29 cellular contexts compared by ENCODE assay signal in genomic region chr12:3038166-3038565, GRCh38.
"Had no signal": no experiment of that assay in that cellular context is flagged by ENCODE, and none has a peak within 500 bp of the region (broad histone marks: within the 10 kb centered on the region; RNA-seq: fewer than 3 reads in every experiment).

No MANE protein-coding gene starts in this region.

- ATAC-seq: left lobe of liver; mucosa of descending colon; natural killer cell treated with Interleukin-12 subunit alpha and Interleukin-12 subunit beta and Interleukin-15 and Interleukin-18, amount 100 ng/mL, for 72 hours; right lobe of liver; stimulated activated naive B cell treated with anti-CD40 and anti-IgM and Interleukin-4, amounts not matched to agents 10 μg/mL and 1 μg/mL and 100 μg/mL, for 72 hours; stimulated activated naive CD8-positive, alpha-beta T cell treated with anti-CD3 and anti-CD28 coated beads, Interleukin-15, amount 100 ng/mL, for 72 hours had no signal

- H3K27ac ChIP-seq: esophagus squamous epithelium, ovary, right lobe of liver, thyroid gland, upper lobe of left lung had no signal

- FAIRE-seq: colon, keratinocyte, small intestine had no signal

- H3K4me3 ChIP-seq: esophagus squamous epithelium, lung, mucosa of descending colon, ovary, right lobe of liver, thyroid gland, upper lobe of left lung had no signal

- H3K4me3 Mint-ChIP-seq: immature natural killer cell; memory B cell; mesothelial cell of epicardium; naive B cell; natural killer cell treated with Interleukin-12 subunit alpha and Interleukin-12 subunit beta and Interleukin-15 and Interleukin-18, amount 100 ng/mL, for 72 hours; neural crest cell; stimulated activated naive B cell treated with anti-CD40 and anti-IgM and Interleukin-4, amounts not matched to agents 10 μg/mL and 1 μg/mL and 100 μg/mL, for 72 hours; stimulated activated naive CD8-positive, alpha-beta T cell treated with anti-CD3 and anti-CD28 coated beads, Interleukin-15, amount 100 ng/mL, for 72 hours had no signal

- H3K27ac Mint-ChIP-seq: immature natural killer cell; memory B cell; mesothelial cell of epicardium; naive B cell; natural killer cell treated with Interleukin-12 subunit alpha and Interleukin-12 subunit beta and Interleukin-15 and Interleukin-18, amount 100 ng/mL, for 72 hours; stimulated activated naive B cell treated with anti-CD40 and anti-IgM and Interleukin-4, amounts not matched to agents 10 μg/mL and 1 μg/mL and 100 μg/mL, for 72 hours; stimulated activated naive CD8-positive, alpha-beta T cell treated with anti-CD3 and anti-CD28 coated beads, Interleukin-15, amount 100 ng/mL, for 72 hours had no signal

- H3K36me3 Mint-ChIP-seq: immature natural killer cell; memory B cell; naive B cell; natural killer cell treated with Interleukin-12 subunit alpha and Interleukin-12 subunit beta and Interleukin-15 and Interleukin-18, amount 100 ng/mL, for 72 hours; stimulated activated naive B cell treated with anti-CD40 and anti-IgM and Interleukin-4, amounts not matched to agents 10 μg/mL and 1 μg/mL and 100 μg/mL, for 72 hours had no signal

- H3K27me3 ChIP-seq: ovary, right lobe of liver, thyroid gland, upper lobe of left lung had no signal

- H3K36me3 ChIP-seq: ovary, right lobe of liver had no signal

- H3K4me1 Mint-ChIP-seq: immature natural killer cell; stimulated activated naive CD8-positive, alpha-beta T cell treated with anti-CD3 and anti-CD28 coated beads, Interleukin-15, amount 100 ng/mL, for 72 hours had no signal

- H3K4me1 ChIP-seq: right lobe of liver had no signal

- DNase-seq: central memory CD4-positive, alpha-beta T cell; effector CD8-positive, alpha-beta T cell; erythroblast; esophagus squamous epithelium; foreskin melanocyte; glutamatergic neuron; hypothalamus; immature natural killer cell; naive B cell; nucleus accumbens; ovary; retina; small intestine; stimulated activated CD4-positive, alpha-beta T cell treated with anti-CD3 and anti-CD28 coated beads, Interleukin-15, amount 100 ng/mL, for 24 hours; stimulated activated CD4-positive, alpha-beta T cell treated with anti-CD3 and anti-CD28 coated beads, Interleukin-2, amount 100 ng/mL, for 48 hours; stimulated activated naive B cell treated with anti-CD40 and anti-IgM and Interleukin-4, amounts not matched to agents 10 μg/mL and 1 μg/mL and 100 μg/mL, for 72 hours; stimulated activated naive CD8-positive, alpha-beta T cell treated with anti-CD3 and anti-CD28 coated beads, Interleukin-15, amount 100 ng/mL, for 72 hours; thyroid gland; upper lobe of left lung had no signal

- H3K9me3 ChIP-seq: esophagus squamous epithelium, mucosa of descending colon, ovary, right lobe of liver, thyroid gland, upper lobe of left lung had no signal

- H3K9me3 Mint-ChIP-seq: immature natural killer cell; memory B cell; mesothelial cell of epicardium; naive B cell; natural killer cell treated with Interleukin-12 subunit alpha and Interleukin-12 subunit beta and Interleukin-15 and Interleukin-18, amount 100 ng/mL, for 72 hours; neural crest cell; stimulated activated naive B cell treated with anti-CD40 and anti-IgM and Interleukin-4, amounts not matched to agents 10 μg/mL and 1 μg/mL and 100 μg/mL, for 72 hours; stimulated activated naive CD8-positive, alpha-beta T cell treated with anti-CD3 and anti-CD28 coated beads, Interleukin-15, amount 100 ng/mL, for 72 hours had no signal
